ENCODE assay signal across 1 cellular context in genomic region chr19:11598103-11598483, GRCh38.
TF ChIP-seq lines count a peak whose summit lies in the region.

No MANE protein-coding gene starts in this region.

TF ChIP-seq in HepG2, 621 proteins besides CTCF, POLR2A, EP300 and RAD21:
- TF ChIP-seq, protein P1, sequence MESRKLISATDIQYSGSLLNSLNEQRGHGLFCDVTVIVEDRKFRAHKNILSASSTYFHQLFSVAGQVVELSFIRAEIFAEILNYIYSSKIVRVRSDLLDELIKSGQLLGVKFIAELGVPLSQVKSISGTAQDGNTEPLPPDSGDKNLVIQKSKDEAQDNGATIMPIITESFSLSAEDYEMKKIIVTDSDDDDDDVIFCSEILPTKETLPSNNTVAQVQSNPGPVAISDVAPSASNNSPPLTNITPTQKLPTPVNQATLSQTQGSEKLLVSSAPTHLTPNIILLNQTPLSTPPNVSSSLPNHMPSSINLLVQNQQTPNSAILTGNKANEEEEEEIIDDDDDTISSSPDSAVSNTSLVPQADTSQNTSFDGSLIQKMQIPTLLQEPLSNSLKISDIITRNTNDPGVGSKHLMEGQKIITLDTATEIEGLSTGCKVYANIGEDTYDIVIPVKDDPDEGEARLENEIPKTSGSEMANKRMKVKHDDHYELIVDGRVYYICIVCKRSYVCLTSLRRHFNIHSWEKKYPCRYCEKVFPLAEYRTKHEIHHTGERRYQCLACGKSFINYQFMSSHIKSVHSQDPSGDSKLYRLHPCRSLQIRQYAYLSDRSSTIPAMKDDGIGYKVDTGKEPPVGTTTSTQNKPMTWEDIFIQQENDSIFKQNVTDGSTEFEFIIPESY (CRISPR knock-in tag; IDR thresholded peaks at IDR 0.05), result peak; percentile 18; the same call in 1 of the 2 replicates
- no peak for TF ChIP-seq ZNF652 (CRISPR knock-in tag; IDR thresholded peaks at IDR 0.05; ENCODE audit: borderline replicate concordance, low read depth)
- TF ChIP-seq ZNF770 (CRISPR knock-in tag; IDR thresholded peaks at IDR 0.05), result peak; percentile 70; the same call in 1 of the 2 replicates
- TF ChIP-seq KMT2B (CRISPR knock-in tag; IDR thresholded peaks at IDR 0.05), result no peak
- TF ChIP-seq PRPF4 (IDR thresholded peaks at IDR 0.05; ENCODE audit: low read depth, low read length, poor library complexity, severe bottlenecking), result peak; percentile 71
TF ChIP-seq in HepG2: peak in this region for 3.
